Comparison of ENCODE assay signal across 1 cellular context in the genomic region with DNA sequence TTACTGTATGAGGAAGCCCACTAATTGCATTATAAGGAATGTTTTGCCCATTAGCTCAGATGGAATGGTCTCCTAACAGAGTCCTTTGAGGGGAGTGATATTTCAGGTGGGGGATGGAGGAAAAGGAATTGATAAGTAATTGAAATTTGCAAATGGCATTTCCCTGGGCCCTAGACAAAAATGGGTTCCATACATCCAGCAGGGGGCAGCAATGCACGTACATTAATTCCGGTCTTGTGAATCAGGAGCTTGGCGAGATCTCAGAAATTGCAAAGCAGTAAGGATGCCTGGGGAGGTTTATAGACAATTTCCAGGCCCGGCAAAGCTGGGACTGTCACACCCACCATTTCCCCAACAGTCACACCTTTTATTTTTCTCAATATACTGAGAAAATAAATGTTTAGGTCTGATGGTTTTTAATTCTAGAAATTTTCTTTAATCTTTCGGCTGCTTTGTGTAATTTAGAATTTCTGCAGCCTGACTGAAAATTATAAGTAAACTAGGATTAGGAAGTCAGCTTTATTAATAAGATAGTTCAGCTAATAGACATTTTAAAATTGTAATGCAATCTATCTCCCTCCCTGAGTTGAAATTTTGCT.
TF ChIP-seq lines count a peak whose summit lies in the region.

No MANE protein-coding gene starts in this region.

TF ChIP-seq in H1, 55 proteins besides CTCF, POLR2A, EP300 and RAD21 (continued from another document):
- TF ChIP-seq TBP (IDR thresholded peaks at IDR 0.05; ENCODE audit: low read depth, low read length) (no peak), RXRA (IDR thresholded peaks at IDR 0.05; ENCODE audit: insufficient read depth, low read depth, low read length) (no peak), CBX5 (IDR thresholded peaks at IDR 0.05; ENCODE audit: low read depth, low read length) (no peak), HDAC6 (IDR thresholded peaks at IDR 0.05; ENCODE audit: low read depth, low read length) (no peak), BCL11A (IDR thresholded peaks at IDR 0.05; ENCODE audit: low read depth in 2 of 2, low read length in 2 of 2) (no peak), CEBPB (IDR thresholded peaks at IDR 0.05; ENCODE audit: low read depth, low read length) (no peak)
